ENCODE assay signal across 7 cellular contexts in the genomic region with DNA sequence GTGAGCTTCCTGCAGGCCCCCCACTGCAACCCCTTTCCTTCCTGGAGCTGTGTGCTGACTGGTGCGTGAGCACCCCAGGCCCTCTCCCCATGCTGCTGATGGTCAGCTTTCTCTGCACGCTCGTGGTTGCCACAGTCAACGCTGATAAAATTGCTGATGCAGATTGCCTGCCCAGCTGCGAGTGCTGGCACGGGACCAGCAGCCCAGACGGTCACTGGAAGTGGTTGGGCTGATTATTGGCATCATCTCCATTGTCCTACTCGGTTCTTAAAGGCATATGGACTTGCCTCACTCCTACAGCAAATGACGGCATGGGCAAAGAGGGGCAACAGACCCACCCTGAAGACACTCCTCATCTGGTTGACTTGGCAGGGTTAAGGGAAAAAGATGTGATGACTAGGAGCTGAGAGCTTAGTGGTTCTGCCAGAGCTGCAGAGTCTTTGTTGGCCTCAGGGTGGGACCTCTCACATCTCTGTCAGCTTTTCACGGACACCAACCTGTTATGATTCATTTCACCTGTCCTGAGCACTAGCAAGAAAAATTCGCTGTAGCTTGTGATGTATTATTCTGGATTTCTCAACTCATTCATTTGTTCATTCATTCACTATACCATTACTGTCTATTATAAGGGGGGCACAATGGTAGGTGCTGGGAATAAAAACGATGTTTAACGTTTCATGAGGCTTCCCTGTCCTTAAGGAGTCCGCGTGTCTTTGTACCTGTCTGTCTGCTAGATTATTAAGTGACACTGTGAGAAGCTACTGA. TPM values are rescaled to one million over a fixed set of nuclear protein-coding genes. Genes with fewer than 3 reads are reported as not detected.
A peak's percentile ranks its signal among the peaks of the same experiment; 100 is the strongest.
DNase-seq lines count a peak whose midpoint lies in the region; ATAC-seq and TF ChIP-seq lines count a peak whose summit lies in the region.

No MANE protein-coding gene starts in this region.

- H3K9me3 ChIP-seq in lung (ENCODE audit: control insufficient read depth in 2 of 2, insufficient read depth in 1 of 2, low read length in 1 of 2) (no peaks in the 10 kb centered on the region), upper lobe of right lung (no peaks in the 10 kb centered on the region)

- H4K20me1 ChIP-seq in GM23338 (replicated peaks; ENCODE audit: insufficient read depth), result no peaks in the 10 kb centered on the region

- H3K4me3 Mint-ChIP-seq in GM23338, result no peak overlapping the region

- DNase-seq in GM23338 (ENCODE audit: low spot score), result no peak
- DNase-seq in NCI-H510A (lab: John Stamatoyannopoulos, UW), result peak; percentile 20
- peak; percentile 68 for DNase-seq in cerebellum (ENCODE audit: low spot score)
- peak; percentile 76 for DNase-seq in lung (ENCODE audit: low spot score)
- DNase-seq in upper lobe of right lung, result peak; percentile 86
- DNase-seq in UCSD-AML1 (lab: John Stamatoyannopoulos, UW; ENCODE audit: unreplicated experiment), result no peak
- no peak for DNase-seq in HK-2 (ENCODE audit: unreplicated experiment)

- intact Hi-C loops in upper lobe of right lung (cut with DNase I), result loop anchor here (5.0 kb wide), 1 partner anchor 38 kb away; no protein-coding TSS in a partner anchor

- no peaks in the 10 kb centered on the region for H3F3A ChIP-seq in GM23338 (replicated peaks; ENCODE audit: low read depth)

- H3K4me3 ChIP-seq in GM23338 (no peak overlapping the region), lung (no peak overlapping the region), upper lobe of right lung (no peak overlapping the region)

- H3K9me3 Mint-ChIP-seq in GM23338, result no peaks in the 10 kb centered on the region; the same call in 2 of the 3 replicates

- H3K27ac ChIP-seq in GM23338 (ENCODE audit: low read depth), result no peak overlapping the region
- H3K27ac ChIP-seq in lung (ENCODE audit: low read depth in 1 of 2, low read length in 1 of 2), result peak overlapping the region; percentile 61 to 80
- H3K27ac ChIP-seq in upper lobe of right lung, result no peak overlapping the region

- H3K9me2 ChIP-seq in GM23338 (ENCODE audit: insufficient read depth), result no peaks in the 10 kb centered on the region

- H3K27ac Mint-ChIP-seq in GM23338, result peak overlapping the region; percentile 37; the same call in 1 of the 2 replicates

- H3K4me1 ChIP-seq in GM23338 (ENCODE audit: insufficient read depth) (no peaks in the 10 kb centered on the region), lung (ENCODE audit: control insufficient read depth in 2 of 2, insufficient read depth in 2 of 2, low read length in 2 of 2) (peaks cover 6 to 22% of the 10 kb centered on the region in 2 donors), upper lobe of right lung (peaks cover 19% of the 10 kb centered on the region)

- H3K27me3 Mint-ChIP-seq in GM23338 (ENCODE audit: insufficient read depth, low read depth, poor library complexity), result peaks cover 4% of the 10 kb centered on the region

- no peak overlapping the region for H3K4me2 ChIP-seq in GM23338

- peaks cover 7% of the 10 kb centered on the region; the same call in 2 of the 3 replicates for H3K4me1 Mint-ChIP-seq in GM23338

- H3K36me3 ChIP-seq in GM23338 (ENCODE audit: insufficient read depth) (no peaks in the 10 kb centered on the region), lung (ENCODE audit: control insufficient read depth in 2 of 2, insufficient read depth in 2 of 2, low read length in 2 of 2) (peaks cover 0 to 7% of the 10 kb centered on the region in 2 donors), upper lobe of right lung (no peaks in the 10 kb centered on the region)

- H3K36me3 Mint-ChIP-seq in GM23338 (ENCODE audit: low read depth), result no peaks in the 10 kb centered on the region

- 0 out of 2 replicates have a peak, but pooled peaks cover 9% of the 10 kb centered on the region for H3K79me2 ChIP-seq in GM23338 (replicated peaks; ENCODE audit: insufficient read depth)

- H3K27me3 ChIP-seq in GM23338 (ENCODE audit: insufficient read depth), result no peaks in the 10 kb centered on the region
- no peaks in the 10 kb centered on the region for H3K27me3 ChIP-seq in lung (ENCODE audit: control insufficient read depth, insufficient read depth)
- no peaks in the 10 kb centered on the region for H3K27me3 ChIP-seq in upper lobe of right lung

- no peak for ATAC-seq in GM23338
- ATAC-seq in lung (ENCODE audit: insufficient read depth, low FRiP score), result peak; percentile 15
- ATAC-seq in upper lobe of right lung, result peak; percentile 15

- no peak for TF ChIP-seq CTCF in GM23338 (conservative IDR thresholded peaks at IDR 0.05; ENCODE audit: low read depth in 2 of 2)
- TF ChIP-seq CTCF in lung (IDR thresholded peaks at IDR 0.05; ENCODE audit: control extremely low read depth, extremely low read depth), result no peak
- TF ChIP-seq CTCF in upper lobe of right lung (IDR thresholded peaks at IDR 0.05), result no peak

- no peak overlapping the region for H2AFZ ChIP-seq in GM23338

- 30 to 33% methylated on average over 15 of the region's 15 CpGs for WGBS in lung, 2 donors

TF ChIP-seq in GM23338, 12 proteins besides CTCF, POLR2A, EP300 and RAD21:
- no peak for TF ChIP-seq STAT1 (IDR thresholded peaks at IDR 0.05; ENCODE audit: unreplicated experiment)
- TF ChIP-seq, protein P1, sequence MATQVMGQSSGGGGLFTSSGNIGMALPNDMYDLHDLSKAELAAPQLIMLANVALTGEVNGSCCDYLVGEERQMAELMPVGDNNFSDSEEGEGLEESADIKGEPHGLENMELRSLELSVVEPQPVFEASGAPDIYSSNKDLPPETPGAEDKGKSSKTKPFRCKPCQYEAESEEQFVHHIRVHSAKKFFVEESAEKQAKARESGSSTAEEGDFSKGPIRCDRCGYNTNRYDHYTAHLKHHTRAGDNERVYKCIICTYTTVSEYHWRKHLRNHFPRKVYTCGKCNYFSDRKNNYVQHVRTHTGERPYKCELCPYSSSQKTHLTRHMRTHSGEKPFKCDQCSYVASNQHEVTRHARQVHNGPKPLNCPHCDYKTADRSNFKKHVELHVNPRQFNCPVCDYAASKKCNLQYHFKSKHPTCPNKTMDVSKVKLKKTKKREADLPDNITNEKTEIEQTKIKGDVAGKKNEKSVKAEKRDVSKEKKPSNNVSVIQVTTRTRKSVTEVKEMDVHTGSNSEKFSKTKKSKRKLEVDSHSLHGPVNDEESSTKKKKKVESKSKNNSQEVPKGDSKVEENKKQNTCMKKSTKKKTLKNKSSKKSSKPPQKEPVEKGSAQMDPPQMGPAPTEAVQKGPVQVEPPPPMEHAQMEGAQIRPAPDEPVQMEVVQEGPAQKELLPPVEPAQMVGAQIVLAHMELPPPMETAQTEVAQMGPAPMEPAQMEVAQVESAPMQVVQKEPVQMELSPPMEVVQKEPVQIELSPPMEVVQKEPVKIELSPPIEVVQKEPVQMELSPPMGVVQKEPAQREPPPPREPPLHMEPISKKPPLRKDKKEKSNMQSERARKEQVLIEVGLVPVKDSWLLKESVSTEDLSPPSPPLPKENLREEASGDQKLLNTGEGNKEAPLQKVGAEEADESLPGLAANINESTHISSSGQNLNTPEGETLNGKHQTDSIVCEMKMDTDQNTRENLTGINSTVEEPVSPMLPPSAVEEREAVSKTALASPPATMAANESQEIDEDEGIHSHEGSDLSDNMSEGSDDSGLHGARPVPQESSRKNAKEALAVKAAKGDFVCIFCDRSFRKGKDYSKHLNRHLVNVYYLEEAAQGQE (IDR thresholded peaks at IDR 0.05; ENCODE audit: unreplicated experiment), result no peak
- peak; percentile 6; the same call in 1 of the 2 replicates for TF ChIP-seq POLR2AphosphoS5 (IDR thresholded peaks at IDR 0.05; ENCODE audit: low read depth)
- TF ChIP-seq, protein P2, sequence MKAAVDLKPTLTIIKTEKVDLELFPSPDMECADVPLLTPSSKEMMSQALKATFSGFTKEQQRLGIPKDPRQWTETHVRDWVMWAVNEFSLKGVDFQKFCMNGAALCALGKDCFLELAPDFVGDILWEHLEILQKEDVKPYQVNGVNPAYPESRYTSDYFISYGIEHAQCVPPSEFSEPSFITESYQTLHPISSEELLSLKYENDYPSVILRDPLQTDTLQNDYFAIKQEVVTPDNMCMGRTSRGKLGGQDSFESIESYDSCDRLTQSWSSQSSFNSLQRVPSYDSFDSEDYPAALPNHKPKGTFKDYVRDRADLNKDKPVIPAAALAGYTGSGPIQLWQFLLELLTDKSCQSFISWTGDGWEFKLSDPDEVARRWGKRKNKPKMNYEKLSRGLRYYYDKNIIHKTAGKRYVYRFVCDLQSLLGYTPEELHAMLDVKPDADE (IDR thresholded peaks at IDR 0.05), result no peak

RNA-seq across cellular contexts. Expression of gene PAX8, which starts 38.4 kb away (rescaled TPM):
- 0.16 and 0.21 TPM in 2 replicates for total RNA-seq in GM23338 (2014; rRNA removed; shearing (Covaris generic))
- polyA plus RNA-seq in GM23338 (2016; fragmentation: Nextera tagmentation; extraction: Ambion mirVana) (0.32 and 0.43 TPM in 2 replicates), lung (1 to 10 TPM in 1 of 2 donors, under 1 TPM in 1; 0.89 to 3.8 TPM)
- total RNA-seq in cerebellum (not detected), lung (1 to 10 TPM in 1 of 2 donors, under 1 TPM in 1; 0.28 to 5.9 TPM), upper lobe of right lung (1.6 TPM)

Comparison
In these comparisons a context has a peak if more than half of its experiments do, and no peak if none do; other contexts are left out.
1. DNase-seq: peak in NCI-H510A (single experiment), cerebellum (single experiment), lung (single experiment) and upper lobe of right lung (single experiment); none in GM23338 (single experiment), UCSD-AML1 (single experiment) and HK-2 (single experiment).
2. H3K27ac ChIP-seq: peak in lung (2 of 2); none in GM23338 (single experiment) and upper lobe of right lung (single experiment).